Comparison of ENCODE assay signal across 37 cellular contexts in genomic region chr11:134257101-134257500, GRCh38. TPM values are rescaled to one million over a fixed set of nuclear protein-coding genes. Genes with fewer than 3 reads are reported as not detected.
"Had no signal": no experiment of that assay in that cellular context is flagged by ENCODE, and none has a peak within 500 bp of the region (broad histone marks: within the 10 kb centered on the region; RNA-seq: fewer than 3 reads in every experiment).

No MANE protein-coding gene starts in this region.

- H3K27me3 ChIP-seq: MG63 had no signal

- H3K9me3 ChIP-seq: MG63 had no signal

- DNase-seq: Karpas-422, Kasumi-1, KG1, MG63, MM.1S, MV-4-11, NCI-H1048, NCI-H1092, NCI-H1092 treated with DMSO at 0.1 percent for 48 hours, NCI-H1105, NCI-H1105 treated with DMSO at 0.1 percent for 48 hours, NCI-H1417, NCI-H1417 treated with DMSO at 0.1 percent for 48 hours, NCI-H1436, NCI-H1436 treated with DMSO at 0.1 percent for 48 hours, NCI-H146, NCI-H1694, NCI-H1694 treated with DMSO at 0.1 percent for 48 hours, NCI-H187, NCI-H187 treated with DMSO at 0.1 percent for 48 hours, NCI-H1930, NCI-H2029, NCI-H2029 treated with DMSO at 0.1 percent for 48 hours, NCI-H2081, NCI-H2081 treated with DMSO at 0.1 percent for 48 hours, NCI-H2107, NCI-H2171, NCI-H2171 treated with DMSO at 0.1 percent for 48 hours, NCI-H2227 treated with DMSO at 0.1 percent for 48 hours, NCI-H226, NCI-H345, NCI-H446, NCI-H446 treated with DMSO at 0.1 percent for 48 hours had no signal

- H3K36me3 ChIP-seq: MG63 had no signal

- H3K4me3 ChIP-seq: MG63 had no signal

- H3K27ac ChIP-seq: KMS-11 had no signal

RNA-seq across cellular contexts. Expression of gene GLB1L3, which starts 19.1 kb away (rescaled TPM):
- total RNA-seq: LHCN-M2, M059J, MCF 10A had no signal
